Comparison of ENCODE assay signal across 1 cellular context in genomic region chr17:29257756-29258155, GRCh38.
TF ChIP-seq lines count a peak whose summit lies in the region.

No MANE protein-coding gene starts in this region.

TF ChIP-seq in K562, 482 proteins besides CTCF, POLR2A, EP300 and RAD21:
- TF ChIP-seq THAP7 (CRISPR knock-in tag; IDR thresholded peaks at IDR 0.05) (no peak), CEBPB (tag; IDR thresholded peaks at IDR 0.05) (peak; percentile 61), MAFG (tag; conservative IDR thresholded peaks at IDR 0.05) (no peak), CEBPG (CRISPR knock-in tag; IDR thresholded peaks at IDR 0.05) (no peak), CEBPG (tag; conservative IDR thresholded peaks at IDR 0.05 in 1 of 2, IDR thresholded peaks at IDR 0.05 in 1 of 2) (peak; percentile 33 to 40; a peak in 2 of 4 replicates), FOXA1 (IDR thresholded peaks at IDR 0.05; ENCODE audit: borderline replicate concordance) (no peak), BRF2 (IDR thresholded peaks at IDR 0.05; ENCODE audit: borderline replicate concordance, insufficient read depth, insufficient read length) (no peak), MAFK (IDR thresholded peaks at IDR 0.05; ENCODE audit: low read length) (no peak), MYNN (IDR thresholded peaks at IDR 0.05) (no peak), MYNN (CRISPR knock-in tag; IDR thresholded peaks at IDR 0.05) (no peak)
